8 cellular contexts compared by ENCODE assay signal in genomic region chr17:66468241-66469087, GRCh38.
DNase-seq lines count a peak whose midpoint lies in the region; ATAC-seq, FAIRE-seq and TF ChIP-seq lines count a peak whose summit lies in the region.

No MANE protein-coding gene starts in this region.

- no peaks in the 10 kb centered on the region for H3K27me3 Mint-ChIP-seq in CD8-positive, alpha-beta T cell (ENCODE audit: low read depth)

- H3K27ac Mint-ChIP-seq in CD8-positive, alpha-beta T cell = no peak overlapping the region

- POLR2A ChIA-PET in CD8-positive, alpha-beta T cell (lab: Charles Lee) = interaction anchor here (0.6 kb wide), 1 partner anchor 203 kb away, joined by 3 read pairs; no protein-coding TSS in a partner anchor

- no peak overlapping the region for H3K27ac ChIP-seq in CD8-positive, alpha-beta T cell (ENCODE audit: low read depth, low read length)
- peak overlapping the region; percentile 83 for H3K27ac ChIP-seq in mammary epithelial cell (ENCODE audit: insufficient read depth, low read depth, low read length)

- in situ Hi-C loops in mammary epithelial cell (cut with MboI; ENCODE audit: low sequenced_read_pairs in 2 of 2) = no loop called here

- no peaks in the 10 kb centered on the region for H3K36me3 ChIP-seq in CD8-positive, alpha-beta T cell (ENCODE audit: insufficient read depth, low read length)
- no peaks in the 10 kb centered on the region for H3K36me3 ChIP-seq in mammary epithelial cell (ENCODE audit: insufficient read depth, low read length)

- dilution Hi-C loops in mammary epithelial cell (cut with HindIII; ENCODE audit: low sequenced_read_pairs) = no loop called here

- no peaks in the 10 kb centered on the region for H3K79me2 ChIP-seq in mammary epithelial cell (ENCODE audit: insufficient read depth, low read length)

- peaks cover 23% of the 10 kb centered on the region for H3K4me1 ChIP-seq in CD8-positive, alpha-beta T cell (ENCODE audit: insufficient read depth, low read length)
- peaks cover 42% of the 10 kb centered on the region for H3K4me1 ChIP-seq in mammary epithelial cell (ENCODE audit: insufficient read depth, low read length)

- H3K4me2 ChIP-seq in mammary epithelial cell (ENCODE audit: insufficient read depth, low read depth, low read length) = peak overlapping the region; percentile 16

- H3K9ac ChIP-seq in mammary epithelial cell (ENCODE audit: insufficient read depth, low read length) = peak overlapping the region; percentile 40

- no peaks in the 10 kb centered on the region for H3K27me3 ChIP-seq in CD8-positive, alpha-beta T cell (ENCODE audit: insufficient read depth, low read length)
- H3K27me3 ChIP-seq in mammary epithelial cell (ENCODE audit: insufficient read depth, low read length) = no peaks in the 10 kb centered on the region

- ATAC-seq in CD8-positive, alpha-beta T cell = no peak

- H3K36me3 Mint-ChIP-seq in CD8-positive, alpha-beta T cell = peaks cover 16% of the 10 kb centered on the region

- CTCF ChIA-PET in CD8-positive, alpha-beta T cell (lab: Charles Lee) = no interaction called here
- CTCF ChIA-PET in mammary epithelial cell (lab: Charles Lee; ENCODE audit: low non-redundant PET) = no interaction called here

- no peak overlapping the region for H3K4me3 ChIP-seq in CD8-positive, alpha-beta T cell (ENCODE audit: low read depth, low read length)
- H3K4me3 ChIP-seq in NB4 (ENCODE audit: low read depth, low read length) = no peak overlapping the region
- no peak overlapping the region for H3K4me3 ChIP-seq in mammary epithelial cell (replicated peaks in 1 of 3; ENCODE audit: insufficient read depth in 1 of 3, low read depth in 2 of 3, low read length in 3 of 3)

- H4K20me1 ChIP-seq in mammary epithelial cell (ENCODE audit: insufficient read depth, low read length) = no peaks in the 10 kb centered on the region

- FAIRE-seq in H54 (lab: Jason Lieb, UNC) = no peak

- H3K4me3 Mint-ChIP-seq in CD8-positive, alpha-beta T cell = peak overlapping the region; percentile 6

- no peak for TF ChIP-seq POLR2A in NB4 (IDR thresholded peaks at IDR 0.05; ENCODE audit: extremely low read depth, insufficient read length)
- no peak for TF ChIP-seq POLR2A in H54 (IDR thresholded peaks at IDR 0.05; ENCODE audit: low read depth, low read length)

- intact Hi-C loops in CD8-positive, alpha-beta T cell (cut with DNase I, micrococcal nuclease) = no loop called here
- intact Hi-C loops in mammary epithelial cell (cut with micrococcal nuclease) = loop anchor here (5.0 kb wide), 1 partner anchor 74 kb away; no protein-coding TSS in a partner anchor

- TF ChIP-seq CTCF in CD8-positive, alpha-beta T cell (IDR thresholded peaks at IDR 0.05) = no peak
- TF ChIP-seq CTCF in NB4 (IDR thresholded peaks at IDR 0.05; ENCODE audit: low read depth, low read length) (no peak), mammary epithelial cell (conservative IDR thresholded peaks at IDR 0.05 in 1 of 2, IDR thresholded peaks at IDR 0.05 in 1 of 2; ENCODE audit: extremely low read depth in 1 of 2, insufficient read depth in 1 of 2, low read depth in 1 of 2, low read length in 2 of 2) (no peak)

- peaks cover 63% of the 10 kb centered on the region for H3K4me1 Mint-ChIP-seq in CD8-positive, alpha-beta T cell (ENCODE audit: low read depth)

- TSS peak; percentile 40 for BruUV-seq in mammary epithelial cell (replicated peaks; lab: Mats Ljungman, UMichigan)

- H3K9me3 Mint-ChIP-seq in CD8-positive, alpha-beta T cell = no peaks in the 10 kb centered on the region

- 48% methylated on average over 5 of the region's 5 CpGs for WGBS in mammary epithelial cell (ENCODE audit: low coverage, missing lambda C conversion rate)

- peak overlapping the region; percentile 63 for H2AFZ ChIP-seq in mammary epithelial cell (ENCODE audit: low read depth, low read length)

- no peak for DNase-seq in CD8-positive, alpha-beta T cell
- DNase-seq in NB4 (ENCODE audit: low read depth) (peak; percentile 86), mammary epithelial cell (peak; percentile 94), mucosa of gallbladder (ENCODE audit: low spot score) (peak; percentile 23), NCI-H446 (lab: John Stamatoyannopoulos, UW) (no peak), H54 (ENCODE audit: insufficient read length, low spot score) (no peak)
- no peak for DNase-seq in effector CD8-positive, alpha-beta T cell (lab: John Stamatoyannopoulos, UW)
- DNase-seq in activated CD4-positive, CD25-positive, alpha-beta regulatory T cell treated with anti-CD3 and anti-CD28 coated beads, Interleukin-2, amount 50 U/mL, for 72 hours = no peak

- H3K9me3 ChIP-seq in CD8-positive, alpha-beta T cell (ENCODE audit: low read length) = no peaks in the 10 kb centered on the region
- no peaks in the 10 kb centered on the region for H3K9me3 ChIP-seq in mammary epithelial cell (replicated peaks; ENCODE audit: insufficient read depth, low read length)

Comparison
In these comparisons a context has a peak if more than half of its experiments do, and no peak if none do; other contexts are left out.
1. DNase-seq: peak in NB4 (single experiment), mammary epithelial cell (single experiment) and mucosa of gallbladder (single experiment); none in CD8-positive, alpha-beta T cell (0 of 7), effector CD8-positive, alpha-beta T cell (single experiment), NCI-H446 (0 of 2), H54 (single experiment) and activated CD4-positive, CD25-positive, alpha-beta regulatory T cell treated with anti-CD3 and anti-CD28 coated beads, Interleukin-2, amount 50 U/mL, for 72 hours (single experiment).